Comparison of ENCODE assay signal across 20 cellular contexts in the genomic region with DNA sequence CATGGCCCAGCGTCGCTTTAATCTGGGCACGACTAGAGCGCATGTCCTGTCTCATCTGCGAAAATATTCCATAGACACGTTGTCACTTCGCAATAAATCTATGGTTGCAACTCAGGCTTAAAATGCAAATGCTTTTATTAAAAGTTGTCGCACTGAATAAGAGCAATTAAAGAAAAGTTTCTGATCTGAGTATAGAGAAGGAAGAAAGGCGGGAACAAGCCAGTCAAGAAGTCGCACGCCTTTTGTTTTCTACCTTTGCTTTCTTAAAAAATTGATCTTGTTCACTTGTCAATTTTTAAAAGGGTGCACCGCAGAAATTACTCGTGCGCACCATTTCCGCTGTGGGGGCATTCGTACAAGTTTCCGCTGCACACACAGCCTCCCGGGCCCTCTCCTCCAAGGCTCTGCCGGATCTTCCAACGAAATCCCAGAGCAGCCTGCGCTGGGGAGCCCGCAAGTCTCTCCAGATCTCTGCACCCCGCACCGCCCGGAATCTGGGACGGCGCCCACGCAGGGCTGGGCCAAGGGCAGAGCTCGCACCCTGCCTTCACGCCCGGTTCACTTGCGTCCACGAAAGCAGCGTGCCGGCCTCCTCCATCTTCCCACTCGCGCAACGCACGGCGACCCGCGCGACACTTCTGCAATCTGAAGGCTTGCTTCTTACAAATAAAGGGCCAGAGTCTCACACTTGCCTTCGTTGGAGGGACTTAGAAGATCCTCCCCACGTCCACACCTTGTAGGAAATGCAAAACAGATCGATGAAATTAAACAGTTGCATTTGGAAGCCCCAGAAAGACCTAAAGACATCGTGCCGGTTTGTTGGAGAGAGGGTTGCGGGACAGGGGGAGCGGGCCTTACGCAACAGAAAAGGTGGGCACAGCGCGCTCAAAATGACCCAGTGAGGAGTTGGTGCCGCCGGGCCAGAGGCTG. TPM values are rescaled to one million over a fixed set of nuclear protein-coding genes. Genes with fewer than 3 reads are reported as not detected.
DNase-seq lines count a peak whose midpoint lies in the region; ATAC-seq and TF ChIP-seq lines count a peak whose summit lies in the region.
"Had no signal": no experiment of that assay in that cellular context is flagged by ENCODE, and none has a peak within 500 bp of the region (broad histone marks: within the 10 kb centered on the region; RNA-seq: fewer than 3 reads in every experiment).

No MANE protein-coding gene starts in this region.

- no CpG with 5 or more reads among the region's 55 CpGs for WGBS in mesendoderm (ENCODE audit: extremely low coverage, insufficient coverage, low lambda C conversion rate)
- WGBS in hepatocyte (ENCODE audit: low lambda C conversion rate, missing lambda C conversion rate) = 15% methylated on average over 55 of the region's 55 CpGs

- H3K9ac ChIP-seq in adipocyte (ENCODE audit: low read length) = no peak overlapping the region
- peak overlapping the region; percentile 5 for H3K9ac ChIP-seq in mesendoderm (ENCODE audit: low read length)
- H3K9ac ChIP-seq: SK-N-SH had no signal

- no peak overlapping the region for H2AK5ac ChIP-seq in mesendoderm (ENCODE audit: low read length)

- no peaks in the 10 kb centered on the region for H3K36me3 ChIP-seq in adipocyte (ENCODE audit: control insufficient read depth, insufficient read depth, low read length, severe bottlenecking)
- no peaks in the 10 kb centered on the region for H3K36me3 ChIP-seq in mesendoderm (ENCODE audit: control insufficient read depth, insufficient read depth, low read length)
- H3K36me3 ChIP-seq in vagina = no peaks in the 10 kb centered on the region
- no peaks in the 10 kb centered on the region for H3K36me3 ChIP-seq in hepatocyte (replicated peaks; ENCODE audit: insufficient read depth, low read depth)
- H3K36me3 ChIP-seq: sigmoid colon, upper lobe of left lung had no signal

- H3K9me3 ChIP-seq in adipocyte (ENCODE audit: control insufficient read depth, low read length) = peaks cover 15% of the 10 kb centered on the region
- H3K9me3 ChIP-seq in vagina = no peaks in the 10 kb centered on the region
- no peaks in the 10 kb centered on the region for H3K9me3 ChIP-seq in hepatocyte (ENCODE audit: low read depth)
- H3K9me3 ChIP-seq: sigmoid colon, SK-N-SH, upper lobe of left lung had no signal

- H3K27ac Mint-ChIP-seq in natural killer cell = no peak overlapping the region
- no peak overlapping the region for H3K27ac Mint-ChIP-seq in natural killer cell treated with Interleukin-12 subunit alpha and Interleukin-12 subunit beta and Interleukin-15 and Interleukin-18, amount 100 ng/mL, for 72 hours
- H3K27ac Mint-ChIP-seq: activated B cell treated with CpG ODN at 0.5 μM for 24 hours had no signal

- H3K27ac ChIP-seq in mesendoderm (ENCODE audit: low read depth, low read length) = no peak overlapping the region
- H3K27ac ChIP-seq in vagina = peak overlapping the region; percentile 81
- no peak overlapping the region for H3K27ac ChIP-seq in hepatocyte
- H3K27ac ChIP-seq: PC-9, sigmoid colon, upper lobe of left lung had no signal

- H2AFZ ChIP-seq in hepatocyte = no peak overlapping the region
- H2AFZ ChIP-seq: PC-9 had no signal

- DNase-seq in natural killer cell = no peak
- no peak for DNase-seq in natural killer cell treated with Interleukin-12 subunit alpha and Interleukin-12 subunit beta and Interleukin-15 and Interleukin-18, amount 100 ng/mL, for 72 hours (ENCODE audit: low spot score)
- DNase-seq in adipocyte (ENCODE audit: low read depth) = peak; percentile 0
- peak; percentile 40 for DNase-seq in mesendoderm
- peak; percentile 43 to 72 for DNase-seq in vagina (ENCODE audit: extremely low spot score in 2 of 2)
- DNase-seq in effector CD4-positive, alpha-beta T cell = no peak
- no peak for DNase-seq in activated effector memory CD4-positive, alpha-beta T cell treated with anti-CD3 and anti-CD28 coated beads, Interleukin-2, amount 50 U/mL, for 16 hours
- DNase-seq in hepatocyte (ENCODE audit: low spot score) = no peak
- DNase-seq: activated B cell treated with CpG ODN at 0.5 μM for 24 hours; activated T-cell treated with anti-CD3 and anti-CD28 coated beads, Interleukin-2, amount 50 U/mL, for 24 hours; anterior cingulate cortex; NCI-H446; PC-9; sigmoid colon; SK-N-SH; stimulated activated CD4-positive, alpha-beta T cell treated with anti-CD3 and anti-CD28 coated beads, Interleukin-4, amount 100 ng/mL, for 24 hours had no signal

- H3K4ac ChIP-seq in mesendoderm (ENCODE audit: low read depth, low read length) = no peak overlapping the region

- H3K23ac ChIP-seq in mesendoderm (ENCODE audit: low read length) = no peak overlapping the region

- peaks cover 52 to 61% of the 10 kb centered on the region in 2 donors for H3K27me3 Mint-ChIP-seq in natural killer cell (ENCODE audit: low read depth in 2 of 2)
- peaks cover 47 to 64% of the 10 kb centered on the region in 2 donors for H3K27me3 Mint-ChIP-seq in natural killer cell treated with Interleukin-12 subunit alpha and Interleukin-12 subunit beta and Interleukin-15 and Interleukin-18, amount 100 ng/mL, for 72 hours

- peak overlapping the region; percentile 68 for H3K4me3 Mint-ChIP-seq in natural killer cell
- no peak overlapping the region for H3K4me3 Mint-ChIP-seq in natural killer cell treated with Interleukin-12 subunit alpha and Interleukin-12 subunit beta and Interleukin-15 and Interleukin-18, amount 100 ng/mL, for 72 hours
- H3K4me3 Mint-ChIP-seq: activated B cell treated with CpG ODN at 0.5 μM for 24 hours had no signal

- H4K8ac ChIP-seq in mesendoderm (ENCODE audit: low read depth, low read length) = no peak overlapping the region

- no peak for TF ChIP-seq CTCF in natural killer cell (IDR thresholded peaks at IDR 0.05)
- TF ChIP-seq CTCF in vagina (IDR thresholded peaks at IDR 0.05) = no peak
- TF ChIP-seq CTCF in hepatocyte (IDR thresholded peaks at IDR 0.05; ENCODE audit: poor library complexity) = no peak

- H3K56ac ChIP-seq in mesendoderm (ENCODE audit: low read length) = peak overlapping the region; percentile 37

- no peak for ATAC-seq in natural killer cell
- ATAC-seq in natural killer cell treated with Interleukin-12 subunit alpha and Interleukin-12 subunit beta and Interleukin-15 and Interleukin-18, amount 100 ng/mL, for 72 hours = no peak

- H3K36me3 Mint-ChIP-seq in natural killer cell = no peaks in the 10 kb centered on the region
- no peaks in the 10 kb centered on the region for H3K36me3 Mint-ChIP-seq in natural killer cell treated with Interleukin-12 subunit alpha and Interleukin-12 subunit beta and Interleukin-15 and Interleukin-18, amount 100 ng/mL, for 72 hours

- H4K20me1 ChIP-seq in hepatocyte (ENCODE audit: insufficient read depth, poor library complexity, severe bottlenecking) = no peaks in the 10 kb centered on the region

- H3K4me3 ChIP-seq in adipocyte (ENCODE audit: low read length) (no peak overlapping the region), mesendoderm (ENCODE audit: low read length) (no peak overlapping the region), vagina (peak overlapping the region; percentile 44 to 55), hepatocyte (no peak overlapping the region)
- H3K4me3 ChIP-seq: PC-9, sigmoid colon, upper lobe of left lung had no signal

- no peak overlapping the region for H2BK120ac ChIP-seq in mesendoderm (ENCODE audit: low read depth, low read length)

- H3K79me2 ChIP-seq in mesendoderm (ENCODE audit: control insufficient read depth, insufficient read depth, low read length) (peaks cover 13% of the 10 kb centered on the region), hepatocyte (no peaks in the 10 kb centered on the region)

- no peaks in the 10 kb centered on the region for H3K4me1 ChIP-seq in adipocyte (ENCODE audit: control insufficient read depth, insufficient read depth, low read length)
- peaks cover 4% of the 10 kb centered on the region for H3K4me1 ChIP-seq in mesendoderm (ENCODE audit: control insufficient read depth, low read depth, low read length)
- peaks cover 20% of the 10 kb centered on the region for H3K4me1 ChIP-seq in vagina
- peaks cover 5% of the 10 kb centered on the region for H3K4me1 ChIP-seq in hepatocyte (ENCODE audit: insufficient read depth)

- H3K4me2 ChIP-seq in mesendoderm (ENCODE audit: low read length) (peak overlapping the region; percentile 31), hepatocyte (no peak overlapping the region)
- H3K4me2 ChIP-seq: PC-9, SK-N-SH had no signal

- H3K9me2 ChIP-seq in hepatocyte (replicated peaks; ENCODE audit: insufficient read depth) = no peaks in the 10 kb centered on the region
- H3K9me2 ChIP-seq: SK-N-SH had no signal

- H3K79me1 ChIP-seq in mesendoderm (ENCODE audit: low read length) = no peaks in the 10 kb centered on the region

- intact Hi-C loops in natural killer cell (cut with micrococcal nuclease) = loop anchor here (1.0 kb wide), 1 partner anchor 15 kb away; no protein-coding TSS in a partner anchor
- intact Hi-C loops in vagina (cut with DNase I) = no loop called here

- H4K5ac ChIP-seq in mesendoderm (ENCODE audit: low read length) = no peak overlapping the region

- no peak overlapping the region for H3K18ac ChIP-seq in mesendoderm (ENCODE audit: low read length)

- H2BK15ac ChIP-seq in mesendoderm (replicated peaks; ENCODE audit: low read depth) = no peak overlapping the region

- TF ChIP-seq POLR2A in vagina (IDR thresholded peaks at IDR 0.05) = no peak

- no peak overlapping the region for H2BK5ac ChIP-seq in mesendoderm (ENCODE audit: low read length)

- H3K9me3 Mint-ChIP-seq in natural killer cell = no peaks in the 10 kb centered on the region
- H3K9me3 Mint-ChIP-seq in natural killer cell treated with Interleukin-12 subunit alpha and Interleukin-12 subunit beta and Interleukin-15 and Interleukin-18, amount 100 ng/mL, for 72 hours = no peaks in the 10 kb centered on the region
- H3K9me3 Mint-ChIP-seq: activated B cell treated with CpG ODN at 0.5 μM for 24 hours; activated T-cell treated with anti-CD3 and anti-CD28 coated beads, Interleukin-2, amount 50 U/mL, for 24 hours had no signal

- H3K4me1 Mint-ChIP-seq in natural killer cell = peaks cover 0 to 5% of the 10 kb centered on the region in 2 donors
- H3K4me1 Mint-ChIP-seq in natural killer cell treated with Interleukin-12 subunit alpha and Interleukin-12 subunit beta and Interleukin-15 and Interleukin-18, amount 100 ng/mL, for 72 hours (ENCODE audit: low read depth in 2 of 2) = peaks cover 0 to 6% of the 10 kb centered on the region in 2 donors

- H3K27me3 ChIP-seq in adipocyte (replicated peaks; ENCODE audit: control insufficient read depth, insufficient read depth, low read length) = peaks cover 55% of the 10 kb centered on the region
- H3K27me3 ChIP-seq in mesendoderm (ENCODE audit: insufficient read depth, low read length, poor library complexity) = peaks cover 45% of the 10 kb centered on the region
- no peaks in the 10 kb centered on the region for H3K27me3 ChIP-seq in vagina
- H3K27me3 ChIP-seq in hepatocyte = peaks cover 86% of the 10 kb centered on the region

RNA-seq across cellular contexts. Expression of a gene that starts 2.7 kb away (rescaled TPM):
- total RNA-seq in natural killer cell (not detected), vagina (7.4 TPM), hepatocyte (0.30 and 0.48 TPM in 2 replicates)
- total RNA-seq in natural killer cell treated with Interleukin-12 subunit alpha and Interleukin-12 subunit beta and Interleukin-15 and Interleukin-18, amount 100 ng/mL, for 72 hours = not detected
- 25.9 TPM for polyA plus RNA-seq in mesendoderm (2013, experiment 1 of 2)
- polyA plus RNA-seq in mesendoderm (2013, experiment 2 of 2) = 27.2 TPM
- polyA plus RNA-seq in hepatocyte = 0.54 and 1.1 TPM in 2 replicates
- total RNA-seq: activated B cell treated with CpG ODN at 0.5 μM for 24 hours, fibroblast of lung, liver, myocyte, PC-9, sigmoid colon had no signal
- polyA plus RNA-seq: fibroblast of lung, liver, sigmoid colon, SK-N-SH had no signal

Comparison
In these comparisons a context has a peak if more than half of its experiments do, and no peak if none do; other contexts are left out.
1. DNase-seq: peak in adipocyte (single experiment), mesendoderm (single experiment) and vagina (2 of 2); none in natural killer cell (single experiment), natural killer cell treated with Interleukin-12 subunit alpha and Interleukin-12 subunit beta and Interleukin-15 and Interleukin-18, amount 100 ng/mL, for 72 hours (single experiment), effector CD4-positive, alpha-beta T cell (single experiment), activated effector memory CD4-positive, alpha-beta T cell treated with anti-CD3 and anti-CD28 coated beads, Interleukin-2, amount 50 U/mL, for 16 hours (single experiment) and hepatocyte (single experiment).
2. H3K4me3 ChIP-seq: peak in vagina (2 of 2); none in adipocyte (single experiment), mesendoderm (single experiment) and hepatocyte (single experiment).